Comparison of ENCODE assay signal across 8 cellular contexts in genomic region chr18:9433115-9433514, GRCh38. TPM values are rescaled to one million over a fixed set of nuclear protein-coding genes. Genes with fewer than 3 reads are reported as not detected.
DNase-seq lines count a peak whose midpoint lies in the region; TF ChIP-seq lines count a peak whose summit lies in the region.
"Not testable (repeated sequence)": the region's sequence is repeated elsewhere in the genome, so short reads cannot be mapped to it uniquely, and the experiment has no call there.

No MANE protein-coding gene starts in this region.

- not testable (repeated sequence) for DNase-seq in GM23248; endodermal cell; neural progenitor cell (ENCODE audit: low spot score)
- DNase-seq in MV-4-11 (lab: John Stamatoyannopoulos, UW) (peak; percentile 66), WERI-Rb-1 (peak; percentile 46), left kidney (ENCODE audit: low read depth, low spot score) (peak; percentile 9), type B pancreatic cell (ENCODE audit: extremely low spot score, unreplicated experiment) (peak; percentile 20)

- H3K9ac ChIP-seq in BLaER1 treated with 17β-estradiol and CSF1 and Interleukin-3, amounts not matched to agents 10 nM and 100 nM: 0 out of 22 replicates have a peak overlapping the region, but pooled peaks of 2 of the 11 experiments have one; percentile 19 to 38
- not testable (repeated sequence) for H3K9ac ChIP-seq in GM23248; endodermal cell (ENCODE audit: extremely low read depth, low read length, poor library complexity, severe bottlenecking); neural progenitor cell

- not testable (repeated sequence) for H3K27me3 Mint-ChIP-seq in endodermal cell (ENCODE audit: insufficient read depth); neural progenitor cell (ENCODE audit: insufficient read depth, low read depth); type B pancreatic cell

- not testable (repeated sequence) for H3K9me2 ChIP-seq in GM23248 (ENCODE audit: insufficient read depth)

- not testable (repeated sequence) for H3K36me3 ChIP-seq in BLaER1 treated with 17β-estradiol and CSF1 and Interleukin-3, amounts not matched to agents 10 nM and 100 nM; GM23248 (ENCODE audit: low read depth); WERI-Rb-1; endodermal cell (ENCODE audit: control insufficient read depth, insufficient read depth, low read length); neural progenitor cell

- 92 to 93% methylated on average over 9 to 10 of the region's 10 CpGs for WGBS in GM23248 (ENCODE audit: low coverage in 1 of 2, low lambda C conversion rate in 2 of 2, missing lambda C conversion rate in 2 of 2), 2 experiments
- 93 to 97% methylated on average over 5 to 10 of the region's 10 CpGs for WGBS in endodermal cell (ENCODE audit: insufficient coverage in 1 of 2, insufficient read length in 1 of 2), 2 experiments

- not testable (repeated sequence) for H3K27me3 ChIP-seq in BLaER1 treated with 17β-estradiol and CSF1 and Interleukin-3, amounts not matched to agents 10 nM and 100 nM; GM23248 (replicated peaks; ENCODE audit: insufficient read depth); WERI-Rb-1 (ENCODE audit: insufficient read depth, low read depth, severe bottlenecking); endodermal cell (ENCODE audit: control insufficient read depth, insufficient read depth, low read length, poor library complexity, severe bottlenecking); neural progenitor cell

- H3K4me1 ChIP-seq in BLaER1 treated with 17β-estradiol and CSF1 and Interleukin-3, amounts not matched to agents 10 nM and 100 nM: peaks cover 7 to 17% (median 14%) of the 10 kb centered on the region in 10 experiments; a peak in 19 of 20 replicates
- peaks cover 21% of the 10 kb centered on the region for H3K4me1 ChIP-seq in GM23248 (ENCODE audit: insufficient read depth)
- not testable (repeated sequence) for H3K4me1 ChIP-seq in endodermal cell (ENCODE audit: control insufficient read depth, insufficient read depth, low read length)
- peaks cover 40% of the 10 kb centered on the region for H3K4me1 ChIP-seq in neural progenitor cell

- H3K4me3 ChIP-seq in BLaER1 treated with 17β-estradiol and CSF1 and Interleukin-3, amounts not matched to agents 10 nM and 100 nM; GM23248; WERI-Rb-1 (ENCODE audit: low read depth, low read length); endodermal cell (ENCODE audit: low read length); neural progenitor cell: not testable (repeated sequence)

- H3K4me1 Mint-ChIP-seq in endodermal cell: not testable (repeated sequence)
- peaks cover 35% of the 10 kb centered on the region for H3K4me1 Mint-ChIP-seq in neural progenitor cell
- peaks cover 25% of the 10 kb centered on the region for H3K4me1 Mint-ChIP-seq in type B pancreatic cell (ENCODE audit: unreplicated experiment)

- peaks cover 11% of the 10 kb centered on the region for H3K9me3 Mint-ChIP-seq in endodermal cell
- H3K9me3 Mint-ChIP-seq in neural progenitor cell, type B pancreatic cell: not testable (repeated sequence)

- in situ Hi-C loops in GM23248 (cut with MboI): not testable (repeated sequence)

- peak overlapping the region; percentile 10 to 71 (median 58) for H3K4me2 ChIP-seq in BLaER1 treated with 17β-estradiol and CSF1 and Interleukin-3, amounts not matched to agents 10 nM and 100 nM
- H3K4me2 ChIP-seq in GM23248 (ENCODE audit: unreplicated experiment); neural progenitor cell: not testable (repeated sequence)

- TF ChIP-seq CTCF in WERI-Rb-1 (IDR thresholded peaks at IDR 0.05; ENCODE audit: low read depth, low read length); endodermal cell (conservative IDR thresholded peaks at IDR 0.05); neural progenitor cell (IDR thresholded peaks at IDR 0.05); type B pancreatic cell (conservative IDR thresholded peaks at IDR 0.05): not testable (repeated sequence)

- H3K4me3 Mint-ChIP-seq in endodermal cell, neural progenitor cell, type B pancreatic cell: not testable (repeated sequence)

- not testable (repeated sequence) for H4K20me1 ChIP-seq in BLaER1 treated with 17β-estradiol and CSF1 and Interleukin-3, amounts not matched to agents 10 nM and 100 nM; GM23248 (ENCODE audit: insufficient read depth); neural progenitor cell (ENCODE audit: low read depth)

- not testable (repeated sequence) for H3K27ac Mint-ChIP-seq in endodermal cell, type B pancreatic cell
- peak overlapping the region; percentile 100 for H3K27ac Mint-ChIP-seq in neural progenitor cell

- H3K79me2 ChIP-seq in GM23248 (ENCODE audit: insufficient read depth); neural progenitor cell (ENCODE audit: low read depth): not testable (repeated sequence)

- peak overlapping the region in 8 of 11 experiments; percentile 18 to 60 (median 46); a peak in 12 of 22 replicates for H3K27ac ChIP-seq in BLaER1 treated with 17β-estradiol and CSF1 and Interleukin-3, amounts not matched to agents 10 nM and 100 nM
- H3K27ac ChIP-seq in GM23248: not testable (repeated sequence)
- H3K27ac ChIP-seq in WERI-Rb-1 (peak overlapping the region; percentile 94), endodermal cell (ENCODE audit: low read depth, low read length) (peak overlapping the region; percentile 98), neural progenitor cell (peak overlapping the region; percentile 95)

- H2AFZ ChIP-seq in GM23248 (peak overlapping the region; percentile 53; the same call in 1 of the 2 replicates), neural progenitor cell (replicated peaks) (peak overlapping the region; percentile 46)

- H3F3A ChIP-seq in GM23248 (ENCODE audit: insufficient read depth) (peaks cover 22% of the 10 kb centered on the region; the same call in 1 of the 2 replicates), neural progenitor cell (ENCODE audit: low read depth) (peaks cover 35% of the 10 kb centered on the region)

- H3K36me3 Mint-ChIP-seq in endodermal cell (ENCODE audit: low read depth); neural progenitor cell; type B pancreatic cell: not testable (repeated sequence)

- peaks cover 11 to 42% (median 22%) of the 10 kb centered on the region in 11 experiments; a peak in 21 of 22 replicates for H3K9me3 ChIP-seq in BLaER1 treated with 17β-estradiol and CSF1 and Interleukin-3, amounts not matched to agents 10 nM and 100 nM (replicated peaks in 1 of 11)
- not testable (repeated sequence) for H3K9me3 ChIP-seq in GM23248 (ENCODE audit: low read depth); WERI-Rb-1 (ENCODE audit: severe bottlenecking); endodermal cell (ENCODE audit: control insufficient read depth, low read length); neural progenitor cell (ENCODE audit: low read depth)

RNA-seq across cellular contexts. Expression of gene RALBP1, which starts 42.2 kb away (rescaled TPM):
- total RNA-seq in GM23248 (2014; rRNA removed; shearing (Covaris generic)): 83.9 and 90.4 TPM in 2 replicates
- 44.7 and 49.9 TPM in 2 replicates for polyA plus RNA-seq in GM23248 (2016; fragmentation: Nextera tagmentation; extraction: Ambion mirVana)
- 10 to 100 TPM; 60.5 to 64.9 TPM for total RNA-seq in endodermal cell
- 44.6 TPM for polyA plus RNA-seq in endodermal cell (2013, experiment 1 of 2)
- 46.1 TPM for polyA plus RNA-seq in endodermal cell (2013, experiment 2 of 2)
- 61.5 and 84.7 TPM in 2 replicates for total RNA-seq in neural progenitor cell (ENCODE audit: low replicate concordance)
- 44.5 and 69.6 TPM in 2 replicates for total RNA-seq in type B pancreatic cell (ENCODE audit: low replicate concordance)
